ENCODE assay signal across 8 cellular contexts in genomic region chr11:2531277-2531986, GRCh38.
DNase-seq lines count a peak whose midpoint lies in the region; ATAC-seq and TF ChIP-seq lines count a peak whose summit lies in the region.

No MANE protein-coding gene starts in this region.

- CTCF ChIA-PET in activated CD8-positive, alpha-beta T cell treated with anti-CD3 and anti-CD28 coated beads, Interleukin-2, amount 10 ng/mL, durations not matched to agents 7 days and 5 days (lab: Charles Lee) = interaction anchor here (0.7 to 6.9 kb wide), 22 partner anchors 9 to 554 kb away, joined by 3 to 485 read pairs (median 4); partner anchors contain the start of genes CDKN1C, KCNQ1, TRPM5 and TSSC4

- no peak overlapping the region for H3K4me3 Mint-ChIP-seq in activated CD8-positive, alpha-beta T cell treated with anti-CD3 and anti-CD28 coated beads, Interleukin-2, amount 10 ng/mL, durations not matched to agents 7 days and 5 days
- no peak overlapping the region for H3K4me3 Mint-ChIP-seq in mesothelial cell of epicardium

- POLR2A ChIA-PET in activated CD8-positive, alpha-beta T cell treated with anti-CD3 and anti-CD28 coated beads, Interleukin-2, amount 10 ng/mL, durations not matched to agents 7 days and 5 days (lab: Charles Lee) = interaction anchor here (1.3 kb wide), 1 partner anchor 361 kb away, joined by 3 read pairs; no protein-coding TSS in a partner anchor

- TF ChIP-seq CTCF in mesothelial cell of epicardium (IDR thresholded peaks at IDR 0.05; ENCODE audit: unreplicated experiment) = peak; percentile 98

- H3K4me3 ChIP-seq in effector memory CD4-positive, alpha-beta T cell (ENCODE audit: insufficient read depth, low read depth, low read length, poor library complexity, severe bottlenecking) = no peak overlapping the region

- H3K27me3 Mint-ChIP-seq in activated CD8-positive, alpha-beta T cell treated with anti-CD3 and anti-CD28 coated beads, Interleukin-2, amount 10 ng/mL, durations not matched to agents 7 days and 5 days (ENCODE audit: low read depth) = no peaks in the 10 kb centered on the region
- H3K27me3 Mint-ChIP-seq in mesothelial cell of epicardium (ENCODE audit: low read depth) = peaks cover 21% of the 10 kb centered on the region

- H3K4me1 ChIP-seq in effector memory CD4-positive, alpha-beta T cell (ENCODE audit: control insufficient read depth, insufficient read depth, low read length, poor library complexity, severe bottlenecking) = peaks cover 9% of the 10 kb centered on the region

- DNase-seq in NCI-H2081 (lab: John Stamatoyannopoulos, UW) (peak; percentile 25 to 53), NCI-H2081 treated with DMSO at 0.1 percent for 48 hours (lab: John Stamatoyannopoulos, UW) (no peak), NCI-H2196 treated with DMSO at 0.1 percent for 48 hours (lab: John Stamatoyannopoulos, UW; ENCODE audit: unreplicated experiment) (peak; percentile 10), mesothelial cell of epicardium (ENCODE audit: low spot score in 2 of 2, unreplicated experiment in 2 of 2) (peak; percentile 58 to 91)
- DNase-seq in activated CD8-positive, alpha-beta T cell treated with anti-CD3 and anti-CD28 coated beads, Interleukin-2, amount 10 ng/mL, durations not matched to agents 7 days and 5 days = peak; percentile 76
- peak; percentile 31 to 51 (median 36) for DNase-seq in effector memory CD4-positive, alpha-beta T cell
- peak; percentile 51 to 55 for DNase-seq in stimulated activated CD8-positive, alpha-beta memory T cell treated with anti-CD3 and anti-CD28 coated beads, Interleukin-2, amount 100 ng/mL, for 48 hours (ENCODE audit: low read depth in 2 of 2)

- peaks cover 8% of the 10 kb centered on the region for H3K36me3 ChIP-seq in effector memory CD4-positive, alpha-beta T cell (ENCODE audit: control insufficient read depth, insufficient read depth, low read length)

- no peaks in the 10 kb centered on the region for H3K9me3 ChIP-seq in effector memory CD4-positive, alpha-beta T cell (ENCODE audit: control insufficient read depth, low read length)

- ATAC-seq in activated CD8-positive, alpha-beta T cell treated with anti-CD3 and anti-CD28 coated beads, Interleukin-2, amount 10 ng/mL, durations not matched to agents 7 days and 5 days = peak; percentile 43
- ATAC-seq in GM21423 (IDR thresholded peaks at IDR 0.05; ENCODE audit: unreplicated experiment) = no peak

- H3K27me3 ChIP-seq in effector memory CD4-positive, alpha-beta T cell (replicated peaks; ENCODE audit: control insufficient read depth, insufficient read depth, low read length, poor library complexity, severe bottlenecking) = no peaks in the 10 kb centered on the region

- H3K36me3 Mint-ChIP-seq in activated CD8-positive, alpha-beta T cell treated with anti-CD3 and anti-CD28 coated beads, Interleukin-2, amount 10 ng/mL, durations not matched to agents 7 days and 5 days (ENCODE audit: low read depth) = no peaks in the 10 kb centered on the region
- H3K36me3 Mint-ChIP-seq in mesothelial cell of epicardium = no peaks in the 10 kb centered on the region

- no peak overlapping the region for H3K27ac ChIP-seq in effector memory CD4-positive, alpha-beta T cell (ENCODE audit: insufficient read depth, low read length, poor library complexity, severe bottlenecking)

- H3K27ac Mint-ChIP-seq in activated CD8-positive, alpha-beta T cell treated with anti-CD3 and anti-CD28 coated beads, Interleukin-2, amount 10 ng/mL, durations not matched to agents 7 days and 5 days = no peak overlapping the region
- no peak overlapping the region for H3K27ac Mint-ChIP-seq in mesothelial cell of epicardium

- H3K9me3 Mint-ChIP-seq in activated CD8-positive, alpha-beta T cell treated with anti-CD3 and anti-CD28 coated beads, Interleukin-2, amount 10 ng/mL, durations not matched to agents 7 days and 5 days (ENCODE audit: insufficient read depth) = no peaks in the 10 kb centered on the region
- H3K9me3 Mint-ChIP-seq in mesothelial cell of epicardium = no peaks in the 10 kb centered on the region

- peaks cover 40% of the 10 kb centered on the region for H3K4me1 Mint-ChIP-seq in activated CD8-positive, alpha-beta T cell treated with anti-CD3 and anti-CD28 coated beads, Interleukin-2, amount 10 ng/mL, durations not matched to agents 7 days and 5 days (ENCODE audit: low read depth)
- peaks cover 18% of the 10 kb centered on the region for H3K4me1 Mint-ChIP-seq in mesothelial cell of epicardium
